In the genomic region with DNA sequence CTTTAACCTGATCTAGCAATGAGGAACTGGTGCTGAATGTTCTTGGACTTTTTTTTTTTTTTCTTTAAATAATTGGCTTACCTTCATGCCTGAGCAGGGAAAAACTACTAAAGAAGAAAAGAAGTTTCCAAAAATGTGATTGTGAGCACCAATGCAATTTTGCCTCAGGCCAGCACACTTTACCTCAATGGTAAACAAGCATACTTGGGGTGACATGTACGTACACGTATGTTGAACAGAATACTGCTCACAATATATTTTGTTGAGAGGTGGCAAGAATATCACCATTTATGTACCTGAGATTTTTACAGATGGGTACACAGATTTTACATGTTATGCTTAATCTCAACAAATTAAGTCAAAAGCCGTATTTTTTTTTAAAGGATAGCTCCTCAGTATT, we compare ENCODE assay signal across 30 cellular contexts.
"Had no signal": no experiment of that assay in that cellular context is flagged by ENCODE, and none has a peak within 500 bp of the region (broad histone marks: within the 10 kb centered on the region; RNA-seq: fewer than 3 reads in every experiment).

No MANE protein-coding gene starts in this region.

- H3K27me3 Mint-ChIP-seq: progenitor cell of endocrine pancreas; stimulated activated memory B cell treated with anti-CD40 and anti-IgM and Interleukin-4, amounts not matched to agents 10 μg/mL and 1 μg/mL and 100 μg/mL, for 72 hours; stimulated activated naive CD8-positive, alpha-beta T cell treated with anti-CD3 and anti-CD28 coated beads, Interleukin-15, amount 100 ng/mL, for 72 hours; type B pancreatic cell had no signal

- H3K4me3 ChIP-seq: neural progenitor cell, ovary, psoas muscle, right lobe of liver, sigmoid colon, suprapubic skin, testis, tibial artery, transverse colon, upper lobe of right lung, uterus had no signal

- H3K4me1 Mint-ChIP-seq: natural killer cell; stimulated activated memory B cell treated with anti-CD40 and anti-IgM and Interleukin-4, amounts not matched to agents 10 μg/mL and 1 μg/mL and 100 μg/mL, for 72 hours; stimulated activated naive CD8-positive, alpha-beta T cell treated with anti-CD3 and anti-CD28 coated beads, Interleukin-15, amount 100 ng/mL, for 72 hours had no signal

- H3K4me3 Mint-ChIP-seq: natural killer cell; nephron; neural progenitor cell; stimulated activated memory B cell treated with anti-CD40 and anti-IgM and Interleukin-4, amounts not matched to agents 10 μg/mL and 1 μg/mL and 100 μg/mL, for 72 hours; stimulated activated naive CD8-positive, alpha-beta T cell treated with anti-CD3 and anti-CD28 coated beads, Interleukin-15, amount 100 ng/mL, for 72 hours; type B pancreatic cell had no signal

- H3K4me1 ChIP-seq: parathyroid adenoma, psoas muscle, right lobe of liver, suprapubic skin, testis, transverse colon, upper lobe of right lung, uterus had no signal

- H3K36me3 ChIP-seq: neural progenitor cell, ovary, right lobe of liver, sigmoid colon, suprapubic skin, tibial artery, transverse colon, upper lobe of right lung, uterus had no signal

- H3K36me3 Mint-ChIP-seq: natural killer cell; neural progenitor cell; stimulated activated memory B cell treated with anti-CD40 and anti-IgM and Interleukin-4, amounts not matched to agents 10 μg/mL and 1 μg/mL and 100 μg/mL, for 72 hours; type B pancreatic cell had no signal

- DNase-seq: natural killer cell; occipital lobe; ovary; posterior cingulate gyrus; psoas muscle; right cardiac atrium; right lobe of liver; sigmoid colon; small intestine; stimulated activated CD4-positive, alpha-beta T cell treated with anti-CD3 and anti-CD28 coated beads, Interleukin-12 subunit alpha, Interleukin-12 subunit beta, amount 100 ng/mL, for 4 hours; stimulated activated CD4-positive, alpha-beta T cell treated with anti-CD3 and anti-CD28 coated beads, Interleukin-1b, Interleukin-23, amount 100 ng/mL, for 48 hours; stimulated activated CD4-positive, alpha-beta T cell treated with anti-CD3 and anti-CD28 coated beads, Interleukin-4, amount 100 ng/mL, for 1 hour; stimulated activated CD4-positive, alpha-beta T cell treated with anti-CD3 and anti-CD28 coated beads, Interleukin-4, amount 100 ng/mL, for 4 hours; stimulated activated CD8-positive, alpha-beta memory T cell treated with anti-CD3 and anti-CD28 coated beads, Interleukin-4, amount 100 ng/mL, for 48 hours; stimulated activated naive CD4-positive, alpha-beta T cell; stimulated activated naive CD8-positive, alpha-beta T cell treated with anti-CD3 and anti-CD28 coated beads, Interleukin-15, amount 100 ng/mL, for 72 hours; stimulated activated naive CD8-positive, alpha-beta T cell treated with anti-CD3 and anti-CD28 coated beads, Interleukin-15, Interleukin-2, amounts not matched to agents 100 U/mL and 50 U/mL, for 24 hours; substantia nigra; testis; tibial artery; transverse colon; upper lobe of right lung; uterus had no signal

- H3K27me3 ChIP-seq: neural progenitor cell, ovary, right lobe of liver, sigmoid colon, suprapubic skin, testis, tibial artery, transverse colon, upper lobe of right lung, uterus had no signal

- H2AFZ ChIP-seq: neural progenitor cell, parathyroid adenoma had no signal

- H3K9ac ChIP-seq: neural progenitor cell, parathyroid adenoma had no signal

- H3K27ac Mint-ChIP-seq: natural killer cell; nephron; neural progenitor cell; progenitor cell of endocrine pancreas; stimulated activated memory B cell treated with anti-CD40 and anti-IgM and Interleukin-4, amounts not matched to agents 10 μg/mL and 1 μg/mL and 100 μg/mL, for 72 hours; stimulated activated naive CD8-positive, alpha-beta T cell treated with anti-CD3 and anti-CD28 coated beads, Interleukin-15, amount 100 ng/mL, for 72 hours; type B pancreatic cell had no signal

- H3K9me3 ChIP-seq: ovary, psoas muscle, right lobe of liver, sigmoid colon, suprapubic skin, testis, tibial artery, transverse colon, upper lobe of right lung, uterus had no signal

- H3K27ac ChIP-seq: neural progenitor cell, ovary, parathyroid adenoma, psoas muscle, right lobe of liver, sigmoid colon, suprapubic skin, testis, tibial artery, transverse colon, upper lobe of right lung, uterus had no signal

- H3K9me3 Mint-ChIP-seq: nephron; neural progenitor cell; stimulated activated memory B cell treated with anti-CD40 and anti-IgM and Interleukin-4, amounts not matched to agents 10 μg/mL and 1 μg/mL and 100 μg/mL, for 72 hours; stimulated activated naive CD8-positive, alpha-beta T cell treated with anti-CD3 and anti-CD28 coated beads, Interleukin-15, amount 100 ng/mL, for 72 hours; type B pancreatic cell had no signal

- ATAC-seq: natural killer cell; psoas muscle; right cardiac atrium; right lobe of liver; stimulated activated memory B cell treated with anti-CD40 and anti-IgM and Interleukin-4, amounts not matched to agents 10 μg/mL and 1 μg/mL and 100 μg/mL, for 72 hours; stimulated activated naive CD8-positive, alpha-beta T cell treated with anti-CD3 and anti-CD28 coated beads, Interleukin-15, amount 100 ng/mL, for 72 hours; stimulated activated naive CD8-positive, alpha-beta T cell treated with anti-CD3 and anti-CD28 coated beads, Interleukin-15, Interleukin-2, amounts not matched to agents 100 U/mL and 50 U/mL, for 24 hours; upper lobe of right lung had no signal

- H3K4me2 ChIP-seq: neural progenitor cell had no signal

- H3K79me2 ChIP-seq: parathyroid adenoma had no signal
